ENCODE assay signal across 1 cellular context in the genomic region with DNA sequence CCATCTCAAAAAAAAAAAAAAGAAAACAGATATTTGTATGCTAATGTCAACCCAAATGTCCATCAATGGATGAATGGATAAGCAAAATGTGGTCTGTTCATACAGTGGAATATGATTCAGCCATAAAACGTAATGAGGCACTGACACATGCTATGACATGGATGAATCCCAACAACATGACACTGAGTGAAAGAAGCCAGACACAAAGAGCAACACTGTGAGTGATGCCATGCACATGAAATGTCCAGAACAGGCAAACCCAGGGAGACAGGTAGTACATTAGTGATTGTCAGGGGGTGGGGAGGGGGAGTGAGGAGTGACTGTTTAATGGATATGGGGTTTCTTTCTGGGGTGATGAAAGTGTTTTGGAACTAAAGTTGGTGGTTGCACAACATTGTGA.
TF ChIP-seq lines count a peak whose summit lies in the region.

No MANE protein-coding gene starts in this region.

TF ChIP-seq in IMR-90, 13 proteins besides CTCF, POLR2A, EP300 and RAD21:
- no peak for TF ChIP-seq RCOR1 (IDR thresholded peaks at IDR 0.05; ENCODE audit: insufficient replicate concordance, low read length)
- peak; percentile 41; the same call in 1 of the 2 replicates for TF ChIP-seq CEBPB (IDR thresholded peaks at IDR 0.05; ENCODE audit: low read depth, low read length)
